9 cellular contexts compared by ENCODE assay signal in the genomic region with DNA sequence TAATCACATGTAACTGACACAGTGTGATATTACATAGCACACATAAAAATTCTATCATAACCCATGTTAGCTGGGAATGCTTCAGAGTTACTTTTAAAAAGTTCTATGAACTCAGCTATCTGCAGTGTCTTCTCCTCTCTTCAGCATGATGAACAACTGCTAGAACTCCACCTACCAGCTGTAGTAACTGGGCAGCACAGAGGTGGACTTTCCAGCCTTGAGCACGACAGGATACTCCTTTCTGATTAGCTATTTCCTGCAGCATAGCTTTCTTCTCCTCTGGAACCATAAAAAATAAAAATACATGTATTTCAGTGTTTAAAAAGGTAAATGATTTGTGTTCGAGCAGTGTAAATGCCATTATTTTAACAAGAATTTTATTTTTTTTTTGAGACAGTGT.
"Had no signal": no experiment of that assay in that cellular context is flagged by ENCODE, and none has a peak within 500 bp of the region (broad histone marks: within the 10 kb centered on the region; RNA-seq: fewer than 3 reads in every experiment).

No MANE protein-coding gene starts in this region.

- DNase-seq: H9, HCEC 1CT, IMR-90, KG1 had no signal

- FAIRE-seq: H1, H54, HTR-8/SVneo, K562 had no signal

- H3K4me2 ChIP-seq: GM23338 had no signal

- H2AFZ ChIP-seq: GM23338 had no signal

- H3K27ac Mint-ChIP-seq: GM23338, H9 had no signal

- H3K4me3 ChIP-seq: GM23338, K562 had no signal

- H3K4me1 Mint-ChIP-seq: GM23338, H9 had no signal

- H3K4me3 Mint-ChIP-seq: GM23338, H9 had no signal

- ATAC-seq: GM23338, K562 had no signal

- H3K9me3 Mint-ChIP-seq: GM23338, H9 had no signal
